Comparison of ENCODE assay signal across 20 cellular contexts in the genomic region with DNA sequence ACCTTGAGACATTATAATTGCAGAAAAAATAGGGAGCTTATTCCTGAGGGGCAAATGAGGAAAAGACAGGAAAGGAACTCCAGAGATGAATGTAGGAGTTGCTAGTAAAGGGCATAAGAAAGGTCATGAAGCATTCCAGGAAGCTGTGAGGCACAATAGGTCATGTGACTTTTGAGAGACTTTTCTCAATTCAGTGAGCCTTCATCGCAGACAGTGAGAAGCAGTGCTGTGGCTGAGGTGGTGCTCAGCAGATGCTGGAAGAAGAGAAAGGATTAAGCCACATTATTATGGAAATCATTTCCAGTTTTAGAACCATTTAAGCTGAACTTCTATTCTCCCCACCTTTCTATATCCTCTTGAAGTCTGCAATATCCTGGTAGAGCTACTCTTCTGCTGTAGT. TPM values are rescaled to one million over a fixed set of nuclear protein-coding genes. Genes with fewer than 3 reads are reported as not detected.
DNase-seq lines count a peak whose midpoint lies in the region; ATAC-seq, FAIRE-seq and TF ChIP-seq lines count a peak whose summit lies in the region.
"Had no signal": no experiment of that assay in that cellular context is flagged by ENCODE, and none has a peak within 500 bp of the region (broad histone marks: within the 10 kb centered on the region; RNA-seq: fewer than 3 reads in every experiment).

No MANE protein-coding gene starts in this region.

- no peak overlapping the region for H2BK120ac ChIP-seq in neuronal stem cell (ENCODE audit: low read depth, low read length)

- H3K23ac ChIP-seq in neuronal stem cell (ENCODE audit: low read depth, low read length, poor library complexity): no peak overlapping the region

- in situ Hi-C loops in SK-MEL-5 (cut with HindIII; ENCODE audit: low pct_unique_long_range_greater_than_20kb, low sequenced_read_pairs) (no loop called here), G401 (cut with HindIII; ENCODE audit: low sequenced_read_pairs) (no loop called here)

- no peaks in the 10 kb centered on the region for H3K79me2 ChIP-seq in GM23338 (replicated peaks; ENCODE audit: insufficient read depth)

- H3K14ac ChIP-seq in neuronal stem cell (ENCODE audit: low read length): no peak overlapping the region

- H2BK5ac ChIP-seq in neuronal stem cell (ENCODE audit: low read length): no peak overlapping the region

- no peaks in the 10 kb centered on the region for H3K36me3 ChIP-seq in GM23338 (ENCODE audit: insufficient read depth)
- H3K36me3 ChIP-seq in neuronal stem cell (replicated peaks in 1 of 2; ENCODE audit: control insufficient read depth in 2 of 2, insufficient read depth in 2 of 2, low read length in 2 of 2): peaks cover 0 to 8% of the 10 kb centered on the region in 2 donors
- H3K36me3 ChIP-seq in heart right ventricle: no peaks in the 10 kb centered on the region

- FAIRE-seq in GM19239 (lab: Jason Lieb, UNC): no peak
- FAIRE-seq: A204.1, G401.6 had no signal

- TF ChIP-seq CTCF in GM23338 (conservative IDR thresholded peaks at IDR 0.05; ENCODE audit: low read depth in 2 of 2) (no peak), heart right ventricle (IDR thresholded peaks at IDR 0.05) (no peak)

- H3K27ac ChIP-seq in GM23338 (ENCODE audit: low read depth): no peak overlapping the region
- no peak overlapping the region for H3K27ac ChIP-seq in neuronal stem cell (replicated peaks; ENCODE audit: low read length)
- no peak overlapping the region for H3K27ac ChIP-seq in heart right ventricle

- H3K79me1 ChIP-seq in neuronal stem cell (ENCODE audit: low read depth, low read length): no peaks in the 10 kb centered on the region

- peak overlapping the region; percentile 20; the same call in 1 of the 2 replicates for H2AFZ ChIP-seq in GM23338
- no peak overlapping the region for H2AFZ ChIP-seq in neuronal stem cell (ENCODE audit: low read length)

- H3K18ac ChIP-seq in neuronal stem cell (ENCODE audit: low read length): no peak overlapping the region

- H3K27me3 ChIP-seq in GM23338 (ENCODE audit: insufficient read depth) (no peaks in the 10 kb centered on the region), neuronal stem cell (ENCODE audit: control insufficient read depth in 3 of 3, insufficient read depth in 3 of 3, low read depth in 1 of 3, low read length in 3 of 3) (no peaks in the 10 kb centered on the region), heart right ventricle (no peaks in the 10 kb centered on the region)

- no CpG with 5 or more reads among the region's 1 CpG for WGBS in neuronal stem cell (ENCODE audit: extremely low coverage in 2 of 2, insufficient read length in 2 of 2, insufficient replicate concordance in 1 of 2), 2 donors
- WGBS in heart right ventricle, 2 donors: 54 to 59% methylated on average over 1 of the region's 1 CpG

- no peak overlapping the region for H3K9ac ChIP-seq in neuronal stem cell (ENCODE audit: low read depth, low read length, poor library complexity)

- H3K9me2 ChIP-seq in GM23338 (ENCODE audit: insufficient read depth): peaks cover 4% of the 10 kb centered on the region; the same call in 1 of the 2 replicates

- H3K4ac ChIP-seq in neuronal stem cell (ENCODE audit: low read length): no peak overlapping the region

- no peak overlapping the region for H4K8ac ChIP-seq in neuronal stem cell (ENCODE audit: low read depth, low read length)

- H3K9me3 ChIP-seq in neuronal stem cell (replicated peaks in 1 of 2; ENCODE audit: control insufficient read depth in 2 of 2, insufficient read depth in 1 of 2, low read depth in 1 of 2, low read length in 2 of 2) (peaks cover 0 to 2% of the 10 kb centered on the region in 2 donors), heart right ventricle (peaks cover 0 to 7% (median 0%) of the 10 kb centered on the region in 11 donors)

- H4K20me1 ChIP-seq in GM23338 (replicated peaks; ENCODE audit: insufficient read depth): no peaks in the 10 kb centered on the region

- H3K4me1 Mint-ChIP-seq in GM23338: peaks cover 31% of the 10 kb centered on the region

- peaks cover 16% of the 10 kb centered on the region; the same call in 1 of the 2 replicates for H3K4me1 ChIP-seq in GM23338 (ENCODE audit: insufficient read depth)
- peaks cover 10 to 45% of the 10 kb centered on the region in 2 donors for H3K4me1 ChIP-seq in neuronal stem cell (ENCODE audit: control insufficient read depth in 2 of 2, insufficient read depth in 1 of 2, low read depth in 1 of 2, low read length in 2 of 2)
- H3K4me1 ChIP-seq in heart right ventricle: peaks cover 2 to 41% (median 14%) of the 10 kb centered on the region in 9 donors

- no peaks in the 10 kb centered on the region for H3K27me3 Mint-ChIP-seq in GM23338 (ENCODE audit: insufficient read depth, low read depth, poor library complexity)

- no peaks in the 10 kb centered on the region for H3K9me3 Mint-ChIP-seq in GM23338

- H3K36me3 Mint-ChIP-seq in GM23338 (ENCODE audit: low read depth): no peaks in the 10 kb centered on the region
- H3K36me3 Mint-ChIP-seq: IgD-negative memory B cell had no signal

- no peaks in the 10 kb centered on the region for H3F3A ChIP-seq in GM23338 (replicated peaks; ENCODE audit: low read depth)

- no peak overlapping the region for H2BK12ac ChIP-seq in neuronal stem cell (ENCODE audit: low read length)

- no peak overlapping the region for H3K27ac Mint-ChIP-seq in GM23338
- H3K27ac Mint-ChIP-seq: IgD-negative memory B cell had no signal

- H3K4me2 ChIP-seq in GM23338 (no peak overlapping the region), neuronal stem cell (ENCODE audit: insufficient read depth, low read length, poor library complexity, severe bottlenecking) (no peak overlapping the region)

- no peak overlapping the region for H2AK5ac ChIP-seq in neuronal stem cell (ENCODE audit: low read depth, low read length)

- no peak overlapping the region for H4K91ac ChIP-seq in neuronal stem cell (ENCODE audit: low read depth, low read length, poor library complexity)

- intact Hi-C loops in heart right ventricle (cut with DNase I): loop anchor here in 1 of 10 donors (5.0 kb wide), 1 partner anchor 49 kb away; no protein-coding TSS in a partner anchor

- ATAC-seq in GM23338: peak; percentile 71
- no peak for ATAC-seq in heart right ventricle

- no peak overlapping the region for H3K4me3 Mint-ChIP-seq in GM23338
- H3K4me3 Mint-ChIP-seq: IgD-negative memory B cell had no signal

- DNase-seq in GM23338 (ENCODE audit: low spot score) (peak; percentile 50), SK-MEL-5 (ENCODE audit: low read depth, low spot score) (peak; percentile 47), iPS-NIHi11 (ENCODE audit: low spot score) (peak; percentile 13), neuronal stem cell (ENCODE audit: low spot score) (peak; percentile 24), heart right ventricle (no peak), G401 (ENCODE audit: low spot score) (no peak), cerebellar cortex (ENCODE audit: low spot score) (no peak), GM19239 (ENCODE audit: insufficient read length, low spot score) (no peak)
- DNase-seq: C1 segment of cervical spinal cord, DMS79 treated with DMSO at 0.1 percent for 48 hours, GOT3, NCI-H1105 treated with DMSO at 0.1 percent for 48 hours, NCI-H1694 treated with DMSO at 0.1 percent for 48 hours, NCI-H446, NCI-H69, SHP77 had no signal

- no peak overlapping the region for H3K4me3 ChIP-seq in GM23338
- peak overlapping the region in 1 of 2 donors; percentile 2 for H3K4me3 ChIP-seq in neuronal stem cell (ENCODE audit: low read length in 2 of 2)
- no peak overlapping the region for H3K4me3 ChIP-seq in heart right ventricle

- H2BK15ac ChIP-seq in neuronal stem cell (ENCODE audit: low read length): no peak overlapping the region

RNA-seq across cellular contexts. Expression of gene SPTLC3, which starts 4.1 kb away (rescaled TPM):
- total RNA-seq in GM23338 (2014; rRNA removed; shearing (Covaris generic)): 0.52 TPM in 1 of 2 replicates, not detected in the other
- 0.66 and 0.73 TPM in 2 replicates for polyA plus RNA-seq in GM23338 (2016; fragmentation: Nextera tagmentation; extraction: Ambion mirVana)
- 1.7 and 2.0 TPM in 2 replicates for total RNA-seq in SK-MEL-5 (2014; rRNA removed; shearing (Covaris generic))
- polyA plus RNA-seq in SK-MEL-5 (2015; cell fraction: cytosol; rRNA removed): 0.18 and 0.47 TPM in 2 replicates
- polyA plus RNA-seq in SK-MEL-5 (2015; cell fraction: nucleus; rRNA removed): 0.05 and 1.0 TPM in 2 replicates
- polyA plus RNA-seq in neuronal stem cell (2013, experiment 1 of 2): 1.3 TPM
- polyA plus RNA-seq in neuronal stem cell (2013, experiment 2 of 2): 1.3 TPM
- total RNA-seq in heart right ventricle: 1 to 10 TPM; 1.9 to 8.4 (median 3.9) TPM
- polyA plus RNA-seq in heart right ventricle: 1 to 10 TPM in 1 of 2 donors, under 1 TPM in 1; 0.45 to 1.6 TPM
- not detected in 2 replicates for total RNA-seq in G401 (2014; rRNA removed; shearing (Covaris generic))
- total RNA-seq: OCI-LY7 had no signal
- polyA plus RNA-seq: IgD-negative memory B cell had no signal

Comparison
In these comparisons a context has a peak if more than half of its experiments do, and no peak if none do; other contexts are left out.
1. DNase-seq: peak in GM23338 (single experiment), SK-MEL-5 (single experiment), iPS-NIHi11 (single experiment) and neuronal stem cell (single experiment); none in heart right ventricle (0 of 2), G401 (single experiment), cerebellar cortex (single experiment) and GM19239 (single experiment).